ENCODE assay signal across 8 cellular contexts in genomic region chr15:60128000-60128376, GRCh38.
DNase-seq lines count a peak whose midpoint lies in the region; ATAC-seq, FAIRE-seq and TF ChIP-seq lines count a peak whose summit lies in the region.

No MANE protein-coding gene starts in this region.

- no peak for TF ChIP-seq CTCF in adrenal gland (IDR thresholded peaks at IDR 0.05)
- TF ChIP-seq CTCF in HepG2 (CRISPR knock-in tag; IDR thresholded peaks at IDR 0.05) = no peak

- no peaks in the 10 kb centered on the region for H3K27me3 ChIP-seq in adrenal gland
- no peaks in the 10 kb centered on the region for H3K27me3 ChIP-seq in HepG2 (ENCODE audit: control insufficient read depth in 1 of 2, insufficient read depth in 2 of 2, low read length in 2 of 2)
- H3K27me3 ChIP-seq in thymus (ENCODE audit: control insufficient read depth, insufficient read depth) = no peaks in the 10 kb centered on the region

- H3K79me2 ChIP-seq in HepG2 (ENCODE audit: insufficient read depth, low read length) = no peaks in the 10 kb centered on the region

- BruUV-seq in HepG2 (replicated peaks; lab: Mats Ljungman, UMichigan) = no TSS peak

- peak overlapping the region; percentile 56 for H3K9ac ChIP-seq in HepG2 (ENCODE audit: insufficient read depth, low read depth, low read length)

- peak overlapping the region; percentile 86 for H3K4me3 Mint-ChIP-seq in activated CD4-positive, alpha-beta T cell treated with anti-CD3 and anti-CD28 coated beads, Interleukin-2, amount 10 ng/mL, durations not matched to agents 24 days and 14 days

- H4K20me1 ChIP-seq in HepG2 (ENCODE audit: insufficient read depth, low read length) = no peaks in the 10 kb centered on the region

- DNase-seq in activated CD4-positive, alpha-beta T cell treated with anti-CD3 and anti-CD28 coated beads, Interleukin-2, amount 10 ng/mL, durations not matched to agents 24 days and 14 days = no peak
- DNase-seq in activated CD4-positive, alpha-beta T cell treated with anti-CD3 and anti-CD28 coated beads, Interleukin-2, amount 50 U/mL, for 48 hours = no peak
- peak in 5 of 7 donors; percentile 17 to 28 (median 19) for DNase-seq in adrenal gland
- no peak for DNase-seq in HepG2 (ENCODE audit: low spot score)
- DNase-seq in KG1 (lab: John Stamatoyannopoulos, UW) = no peak
- DNase-seq in NCI-H1092 (lab: John Stamatoyannopoulos, UW) = no peak

- H2AFZ ChIP-seq in HepG2 (ENCODE audit: low read length) = peak overlapping the region; percentile 94

- FAIRE-seq in HepG2 (lab: Jason Lieb, UNC) = no peak

- H3K27ac ChIP-seq in adrenal gland (peak overlapping the region in 3 of 5 donors; percentile 65 to 72 (median 69)), HepG2 (ENCODE audit: extremely low read length, insufficient read depth, low read length) (no peak overlapping the region), thymus (ENCODE audit: low read depth) (peak overlapping the region; percentile 81)

- H3K4me3 ChIP-seq in adrenal gland = peak overlapping the region in 2 of 4 donors; percentile 48 to 58
- peak overlapping the region; percentile 43 to 67 (median 57); a peak in 5 of 6 replicates for H3K4me3 ChIP-seq in HepG2 (replicated peaks in 1 of 3; ENCODE audit: insufficient read depth in 1 of 3, low read depth in 2 of 3, low read length in 3 of 3)
- H3K4me3 ChIP-seq in thymus (ENCODE audit: low read length) = peak overlapping the region; percentile 67

- POLR2A ChIA-PET in HepG2 (lab: Yijun Ruan, JAX) = no interaction called here

- H3K4me1 Mint-ChIP-seq in activated CD4-positive, alpha-beta T cell treated with anti-CD3 and anti-CD28 coated beads, Interleukin-2, amount 10 ng/mL, durations not matched to agents 24 days and 14 days = peaks cover 51% of the 10 kb centered on the region

- no peaks in the 10 kb centered on the region for H3K9me3 Mint-ChIP-seq in activated CD4-positive, alpha-beta T cell treated with anti-CD3 and anti-CD28 coated beads, Interleukin-2, amount 10 ng/mL, durations not matched to agents 24 days and 14 days

- peak overlapping the region; percentile 76 for H3K4me2 ChIP-seq in HepG2 (ENCODE audit: low read depth, low read length)

- no peak for TF ChIP-seq POLR2A in adrenal gland (IDR thresholded peaks at IDR 0.05)
- TF ChIP-seq POLR2A in HepG2 (IDR thresholded peaks at IDR 0.05; ENCODE audit: insufficient read depth in 1 of 2, low read depth in 2 of 2, low read length in 2 of 2) = no peak

- H3K4me1 ChIP-seq in adrenal gland (replicated peaks in 1 of 2) (peaks cover 0 to 13% of the 10 kb centered on the region in 2 donors), HepG2 (ENCODE audit: insufficient read depth, low read length) (peaks cover 7% of the 10 kb centered on the region; the same call in 1 of the 2 replicates), thymus (ENCODE audit: control insufficient read depth, insufficient read depth, low read length) (peaks cover 2% of the 10 kb centered on the region)

- peaks cover 12% of the 10 kb centered on the region for H3K27me3 Mint-ChIP-seq in activated CD4-positive, alpha-beta T cell treated with anti-CD3 and anti-CD28 coated beads, Interleukin-2, amount 10 ng/mL, durations not matched to agents 24 days and 14 days

- intact Hi-C loops in activated CD4-positive, alpha-beta T cell treated with anti-CD3 and anti-CD28 coated beads, Interleukin-2, amount 10 ng/mL, durations not matched to agents 24 days and 14 days (cut with micrococcal nuclease) = loop anchor here (2.0 to 5.0 kb wide), 4 partner anchors 51 to 211 kb away; partner anchors contain the start of gene FOXB1
- intact Hi-C loops in adrenal gland (cut with DNase I) = no loop called here
- intact Hi-C loops in HepG2 (cut with micrococcal nuclease; ENCODE audit: unreplicated experiment) = loop anchor here (1.0 kb wide), 1 partner anchor 211 kb away; no protein-coding TSS in a partner anchor

- no peak for TF ChIP-seq RAD21 in HepG2 (CRISPR knock-in tag; IDR thresholded peaks at IDR 0.05)

- H3K36me3 Mint-ChIP-seq in activated CD4-positive, alpha-beta T cell treated with anti-CD3 and anti-CD28 coated beads, Interleukin-2, amount 10 ng/mL, durations not matched to agents 24 days and 14 days (ENCODE audit: low read depth) = no peaks in the 10 kb centered on the region

- H3K36me3 ChIP-seq in adrenal gland (replicated peaks in 1 of 2) (no peaks in the 10 kb centered on the region), HepG2 (replicated peaks in 1 of 2; ENCODE audit: control insufficient read depth in 1 of 2, insufficient read depth in 2 of 2, low read length in 2 of 2) (no peaks in the 10 kb centered on the region), thymus (ENCODE audit: control insufficient read depth, insufficient read depth) (no peaks in the 10 kb centered on the region)

- no peaks in the 10 kb centered on the region for H3K9me3 ChIP-seq in adrenal gland (replicated peaks in 1 of 3)
- H3K9me3 ChIP-seq in HepG2 (ENCODE audit: low read length) = no peaks in the 10 kb centered on the region
- no peaks in the 10 kb centered on the region for H3K9me3 ChIP-seq in thymus (ENCODE audit: control insufficient read depth)

- TF ChIP-seq EP300 in HepG2 (IDR thresholded peaks at IDR 0.05; ENCODE audit: low read depth in 2 of 2, low read length in 2 of 2) (no peak), HepG2 (CRISPR knock-in tag; IDR thresholded peaks at IDR 0.05; ENCODE audit: borderline replicate concordance) (no peak)

- peak overlapping the region; percentile 84 for H3K27ac Mint-ChIP-seq in activated CD4-positive, alpha-beta T cell treated with anti-CD3 and anti-CD28 coated beads, Interleukin-2, amount 10 ng/mL, durations not matched to agents 24 days and 14 days

- in situ Hi-C loops in HepG2 (cut with HindIII; ENCODE audit: extremely low pct_ligation_motif_present, low pct_unique_long_range_greater_than_20kb) = no loop called here

- CTCF ChIA-PET in HepG2 (lab: Yijun Ruan, JAX; ENCODE audit: low intra/inter-chr PET ratio, low total read pairs) = no interaction called here

- WGBS in adrenal gland, 4 donors = 3 to 11% (median 7%) methylated on average over 5 of the region's 5 CpGs
- WGBS in HepG2 (ENCODE audit: low lambda C conversion rate) = 16% methylated on average over 5 of the region's 5 CpGs
- 37% methylated on average over 5 of the region's 5 CpGs for WGBS in thymus

- ATAC-seq in HepG2 (no peak), HG02970 (IDR thresholded peaks at IDR 0.05; ENCODE audit: low FRiP score, unreplicated experiment) (no peak)

TF ChIP-seq in HepG2, 621 proteins besides CTCF, POLR2A, EP300 and RAD21:
- no peak for TF ChIP-seq CEBPZ (IDR thresholded peaks at IDR 0.05; ENCODE audit: low read length)
- no peak for TF ChIP-seq SOX13 (IDR thresholded peaks at IDR 0.05)
- TF ChIP-seq SOX13 (CRISPR knock-in tag; conservative IDR thresholded peaks at IDR 0.05 in 1 of 2, IDR thresholded peaks at IDR 0.05 in 1 of 2) = no peak
- TF ChIP-seq NAIF1 (CRISPR knock-in tag; IDR thresholded peaks at IDR 0.05; ENCODE audit: borderline replicate concordance) = no peak
- TF ChIP-seq RCOR2 (CRISPR knock-in tag; IDR thresholded peaks at IDR 0.05) = no peak

Comparison
In these comparisons a context has a peak if more than half of its experiments do, and no peak if none do; other contexts are left out.
1. DNase-seq: peak in adrenal gland (5 of 7); none in activated CD4-positive, alpha-beta T cell treated with anti-CD3 and anti-CD28 coated beads, Interleukin-2, amount 10 ng/mL, durations not matched to agents 24 days and 14 days (single experiment), activated CD4-positive, alpha-beta T cell treated with anti-CD3 and anti-CD28 coated beads, Interleukin-2, amount 50 U/mL, for 48 hours (0 of 2), HepG2 (single experiment), KG1 (single experiment) and NCI-H1092 (single experiment).
2. intact Hi-C loops: an anchor here in activated CD4-positive, alpha-beta T cell treated with anti-CD3 and anti-CD28 coated beads, Interleukin-2, amount 10 ng/mL, durations not matched to agents 24 days and 14 days (2.0 to 5.0 kb wide) and HepG2 (1.0 kb wide); none called in adrenal gland.